Comparison of ENCODE assay signal across 1 cellular context in the genomic region with DNA sequence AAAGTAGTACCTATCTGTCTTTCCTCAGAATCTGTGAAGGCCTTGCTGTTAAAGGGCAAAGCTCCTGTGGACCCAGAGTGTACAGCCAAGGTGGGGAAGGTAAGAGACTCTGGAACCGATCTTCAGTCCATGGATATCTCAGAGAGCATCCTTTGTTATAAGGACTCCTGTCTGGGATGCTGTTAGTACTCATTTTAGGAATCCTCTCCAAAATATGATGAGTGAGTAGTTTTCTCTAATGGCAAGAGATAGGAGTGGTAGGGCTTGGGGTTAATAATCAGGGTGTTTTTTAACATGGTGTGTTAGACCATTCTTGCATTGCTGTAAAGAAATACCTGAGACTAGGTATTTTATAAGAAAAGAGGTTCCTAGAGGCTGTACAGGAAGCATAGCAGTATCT.
TF ChIP-seq lines count a peak whose summit lies in the region.

No MANE protein-coding gene starts in this region.

TF ChIP-seq in GM23338, 12 proteins besides CTCF, POLR2A, EP300 and RAD21 (continued from another document):
- TF ChIP-seq ZNF462 (CRISPR knock-in tag; IDR thresholded peaks at IDR 0.05) (no peak), STAT1 (IDR thresholded peaks at IDR 0.05; ENCODE audit: unreplicated experiment) (no peak), CREB1 (CRISPR knock-in tag; IDR thresholded peaks at IDR 0.05; ENCODE audit: low read depth) (no peak), EZH2phosphoT487 (IDR thresholded peaks at IDR 0.05; ENCODE audit: unreplicated experiment) (no peak), ZNF114 (CRISPR knock-in tag; IDR thresholded peaks at IDR 0.05) (no peak)
- TF ChIP-seq, protein P1, sequence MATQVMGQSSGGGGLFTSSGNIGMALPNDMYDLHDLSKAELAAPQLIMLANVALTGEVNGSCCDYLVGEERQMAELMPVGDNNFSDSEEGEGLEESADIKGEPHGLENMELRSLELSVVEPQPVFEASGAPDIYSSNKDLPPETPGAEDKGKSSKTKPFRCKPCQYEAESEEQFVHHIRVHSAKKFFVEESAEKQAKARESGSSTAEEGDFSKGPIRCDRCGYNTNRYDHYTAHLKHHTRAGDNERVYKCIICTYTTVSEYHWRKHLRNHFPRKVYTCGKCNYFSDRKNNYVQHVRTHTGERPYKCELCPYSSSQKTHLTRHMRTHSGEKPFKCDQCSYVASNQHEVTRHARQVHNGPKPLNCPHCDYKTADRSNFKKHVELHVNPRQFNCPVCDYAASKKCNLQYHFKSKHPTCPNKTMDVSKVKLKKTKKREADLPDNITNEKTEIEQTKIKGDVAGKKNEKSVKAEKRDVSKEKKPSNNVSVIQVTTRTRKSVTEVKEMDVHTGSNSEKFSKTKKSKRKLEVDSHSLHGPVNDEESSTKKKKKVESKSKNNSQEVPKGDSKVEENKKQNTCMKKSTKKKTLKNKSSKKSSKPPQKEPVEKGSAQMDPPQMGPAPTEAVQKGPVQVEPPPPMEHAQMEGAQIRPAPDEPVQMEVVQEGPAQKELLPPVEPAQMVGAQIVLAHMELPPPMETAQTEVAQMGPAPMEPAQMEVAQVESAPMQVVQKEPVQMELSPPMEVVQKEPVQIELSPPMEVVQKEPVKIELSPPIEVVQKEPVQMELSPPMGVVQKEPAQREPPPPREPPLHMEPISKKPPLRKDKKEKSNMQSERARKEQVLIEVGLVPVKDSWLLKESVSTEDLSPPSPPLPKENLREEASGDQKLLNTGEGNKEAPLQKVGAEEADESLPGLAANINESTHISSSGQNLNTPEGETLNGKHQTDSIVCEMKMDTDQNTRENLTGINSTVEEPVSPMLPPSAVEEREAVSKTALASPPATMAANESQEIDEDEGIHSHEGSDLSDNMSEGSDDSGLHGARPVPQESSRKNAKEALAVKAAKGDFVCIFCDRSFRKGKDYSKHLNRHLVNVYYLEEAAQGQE (IDR thresholded peaks at IDR 0.05; ENCODE audit: unreplicated experiment), result no peak
